Comparison of ENCODE assay signal across 12 cellular contexts in genomic region chr2:31688282-31688681, GRCh38.
DNase-seq lines count a peak whose midpoint lies in the region; ATAC-seq and TF ChIP-seq lines count a peak whose summit lies in the region.
"Had no signal": no experiment of that assay in that cellular context is flagged by ENCODE, and none has a peak within 500 bp of the region (broad histone marks: within the 10 kb centered on the region; RNA-seq: fewer than 3 reads in every experiment).

No MANE protein-coding gene starts in this region.

- intact Hi-C loops in activated CD4-positive, alpha-beta T cell treated with anti-CD3 and anti-CD28 coated beads for 36 hours (cut with DNase I, micrococcal nuclease) = loop anchor here in 1 of 2 experiments (2.0 to 10.0 kb wide), 2 partner anchors 149 to 447 kb away; no protein-coding TSS in a partner anchor
- intact Hi-C loops in mucosa of descending colon (cut with DNase I, micrococcal nuclease) = no loop called here

- no peaks in the 10 kb centered on the region for H4K20me1 ChIP-seq in MM.1S (ENCODE audit: insufficient read depth, low read length)

- H3K4me1 Mint-ChIP-seq in activated CD4-positive, alpha-beta T cell treated with anti-CD3 and anti-CD28 coated beads for 36 hours = no peaks in the 10 kb centered on the region
- H3K4me1 Mint-ChIP-seq in chondrocyte (ENCODE audit: low read depth) (no peaks in the 10 kb centered on the region), progenitor cell of endocrine pancreas (ENCODE audit: low read depth) (no peaks in the 10 kb centered on the region)
- H3K4me1 Mint-ChIP-seq: CD4-positive, alpha-beta memory T cell had no signal

- no peak overlapping the region for H3K9ac ChIP-seq in MM.1S (ENCODE audit: low read length)

- H3K79me2 ChIP-seq in MM.1S (ENCODE audit: low read length) = no peaks in the 10 kb centered on the region

- TF ChIP-seq CTCF in MM.1S (IDR thresholded peaks at IDR 0.05; ENCODE audit: low read length) = peak; percentile 57
- TF ChIP-seq CTCF in chondrocyte (IDR thresholded peaks at IDR 0.05) = peak; percentile 75
- peak; percentile 45 for TF ChIP-seq CTCF in progenitor cell of endocrine pancreas (IDR thresholded peaks at IDR 0.05; ENCODE audit: unreplicated experiment)
- no peak for TF ChIP-seq CTCF in mucosa of descending colon (IDR thresholded peaks at IDR 0.05)

- H3K36me3 ChIP-seq in MM.1S (replicated peaks; ENCODE audit: insufficient read depth, low read length) (no peaks in the 10 kb centered on the region), mucosa of descending colon (ENCODE audit: low read depth) (no peaks in the 10 kb centered on the region)
- H3K36me3 ChIP-seq: right atrium auricular region had no signal

- no peak overlapping the region for H3K4me2 ChIP-seq in MM.1S (ENCODE audit: low read depth, low read length)

- H3K27me3 Mint-ChIP-seq in activated CD4-positive, alpha-beta T cell treated with anti-CD3 and anti-CD28 coated beads for 36 hours = peaks cover 2% of the 10 kb centered on the region
- H3K27me3 Mint-ChIP-seq in chondrocyte (ENCODE audit: low read depth) (no peaks in the 10 kb centered on the region), progenitor cell of endocrine pancreas (no peaks in the 10 kb centered on the region)

- H3K4me3 Mint-ChIP-seq in activated CD4-positive, alpha-beta T cell treated with anti-CD3 and anti-CD28 coated beads for 36 hours = no peak overlapping the region
- H3K4me3 Mint-ChIP-seq in chondrocyte (ENCODE audit: unreplicated experiment) (no peak overlapping the region), progenitor cell of endocrine pancreas (ENCODE audit: low read depth) (no peak overlapping the region)
- H3K4me3 Mint-ChIP-seq: CD4-positive, alpha-beta memory T cell had no signal

- H3K27ac Mint-ChIP-seq in activated CD4-positive, alpha-beta T cell treated with anti-CD3 and anti-CD28 coated beads for 36 hours = no peak overlapping the region
- H3K27ac Mint-ChIP-seq in chondrocyte (ENCODE audit: unreplicated experiment) = no peak overlapping the region
- H3K27ac Mint-ChIP-seq in progenitor cell of endocrine pancreas = peak overlapping the region; percentile 34
- H3K27ac Mint-ChIP-seq: CD4-positive, alpha-beta memory T cell had no signal

- ATAC-seq in activated CD4-positive, alpha-beta T cell treated with anti-CD3 and anti-CD28 coated beads for 36 hours = no peak
- ATAC-seq in mucosa of descending colon = no peak

- H2AFZ ChIP-seq in MM.1S (ENCODE audit: low read length) = no peak overlapping the region

- H3K4me1 ChIP-seq in MM.1S (ENCODE audit: low read length) (no peaks in the 10 kb centered on the region), mucosa of descending colon (ENCODE audit: low read depth) (no peaks in the 10 kb centered on the region)
- H3K4me1 ChIP-seq: right atrium auricular region had no signal

- H3K27ac ChIP-seq in MM.1S (ENCODE audit: low read length) = no peak overlapping the region
- H3K27ac ChIP-seq: right atrium auricular region, SK-N-MC had no signal

- no peaks in the 10 kb centered on the region for H3K9me3 ChIP-seq in MM.1S (replicated peaks; ENCODE audit: insufficient read depth, low read length)
- H3K9me3 ChIP-seq in mucosa of descending colon = peaks cover 59% of the 10 kb centered on the region

- peaks cover 30% of the 10 kb centered on the region for H3K9me3 Mint-ChIP-seq in activated CD4-positive, alpha-beta T cell treated with anti-CD3 and anti-CD28 coated beads for 36 hours (ENCODE audit: low read depth)
- H3K9me3 Mint-ChIP-seq in chondrocyte (ENCODE audit: low read depth) (peaks cover 44% of the 10 kb centered on the region), progenitor cell of endocrine pancreas (ENCODE audit: low read depth) (peaks cover 50% of the 10 kb centered on the region)

- H3K4me3 ChIP-seq in MM.1S (ENCODE audit: low read length) (no peak overlapping the region), mucosa of descending colon (no peak overlapping the region)
- H3K4me3 ChIP-seq: right atrium auricular region, SK-N-MC had no signal

- H3K27me3 ChIP-seq in MM.1S (replicated peaks; ENCODE audit: insufficient read depth, low read length) = no peaks in the 10 kb centered on the region
- H3K27me3 ChIP-seq: right atrium auricular region had no signal

- POLR2A ChIA-PET in activated CD4-positive, alpha-beta T cell treated with anti-CD3 and anti-CD28 coated beads for 36 hours (lab: Charles Lee) = no interaction called here

- no peaks in the 10 kb centered on the region for H3F3A ChIP-seq in MM.1S (ENCODE audit: insufficient read depth, low read length)

- peaks cover 9% of the 10 kb centered on the region for H3K36me3 Mint-ChIP-seq in activated CD4-positive, alpha-beta T cell treated with anti-CD3 and anti-CD28 coated beads for 36 hours (ENCODE audit: low read depth)
- H3K36me3 Mint-ChIP-seq in chondrocyte (ENCODE audit: low read depth) = peaks cover 2% of the 10 kb centered on the region
- peaks cover 3% of the 10 kb centered on the region for H3K36me3 Mint-ChIP-seq in progenitor cell of endocrine pancreas (ENCODE audit: insufficient read depth)

- H3K9me2 ChIP-seq in MM.1S (replicated peaks; ENCODE audit: insufficient read depth, low read length) = no peaks in the 10 kb centered on the region

- DNase-seq in activated CD4-positive, alpha-beta T cell treated with anti-CD3 and anti-CD28 coated beads for 36 hours = peak; percentile 16
- no peak for DNase-seq in activated CD4-positive, alpha-beta T cell treated with anti-CD3 and anti-CD28 coated beads, Interleukin-2, amount 50 U/mL, for 4 hours
- no peak for DNase-seq in MM.1S
- DNase-seq in chondrocyte (ENCODE audit: low spot score) = no peak
- DNase-seq in progenitor cell of endocrine pancreas (ENCODE audit: low spot score, unreplicated experiment) = no peak
- DNase-seq in NCI-H1436 treated with DMSO at 0.1 percent for 48 hours (lab: John Stamatoyannopoulos, UW) = no peak
- DNase-seq in stimulated activated CD4-positive, alpha-beta T cell treated with anti-CD3 and anti-CD28 coated beads, Interleukin-12 subunit alpha, Interleukin-12 subunit beta, amount 100 ng/mL, for 4 hours = no peak
- no peak for DNase-seq in mucosa of descending colon
- DNase-seq: head of caudate nucleus had no signal

- CTCF ChIA-PET in activated CD4-positive, alpha-beta T cell treated with anti-CD3 and anti-CD28 coated beads for 36 hours (lab: Charles Lee) = no interaction called here
